Comparison of ENCODE assay signal across 10 cellular contexts in the genomic region with DNA sequence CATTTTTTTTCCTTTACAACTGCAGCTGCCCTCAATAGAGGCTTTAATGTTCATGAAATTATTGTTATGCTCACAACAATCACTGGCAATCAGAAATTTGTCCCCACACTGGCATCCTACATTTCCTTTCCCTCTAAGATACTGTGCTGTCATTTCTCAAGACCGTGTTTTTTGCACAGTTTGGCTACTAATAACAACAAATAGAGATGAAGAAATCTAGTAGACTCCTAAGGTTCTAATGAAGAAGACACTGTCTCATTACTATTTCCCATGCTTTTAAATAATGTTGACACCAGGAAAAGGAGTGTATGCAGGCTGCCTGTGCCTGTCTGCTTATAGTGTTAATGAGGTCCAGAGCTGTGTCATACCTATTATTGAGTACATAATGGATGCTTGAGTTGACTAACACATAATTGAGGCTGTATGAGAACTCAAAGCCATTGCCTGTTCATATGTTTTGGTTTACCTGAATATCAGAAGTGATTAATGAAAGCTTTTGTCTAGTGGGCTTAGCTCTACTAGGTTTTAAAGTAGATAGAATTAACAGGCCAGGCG. TPM values are rescaled to one million over a fixed set of nuclear protein-coding genes. Genes with fewer than 3 reads are reported as not detected.
DNase-seq lines count a peak whose midpoint lies in the region; ATAC-seq and TF ChIP-seq lines count a peak whose summit lies in the region.
"Had no signal": no experiment of that assay in that cellular context is flagged by ENCODE, and none has a peak within 500 bp of the region (broad histone marks: within the 10 kb centered on the region; RNA-seq: fewer than 3 reads in every experiment).

No MANE protein-coding gene starts in this region.

- H3K27me3 ChIP-seq in MM.1S (replicated peaks; ENCODE audit: insufficient read depth, low read length), result no peaks in the 10 kb centered on the region

- no peaks in the 10 kb centered on the region for H3K9me2 ChIP-seq in MM.1S (replicated peaks; ENCODE audit: insufficient read depth, low read length)

- peak overlapping the region; percentile 69 for H3K4me3 ChIP-seq in MM.1S (ENCODE audit: low read length)

- peak overlapping the region; percentile 82 for H3K9ac ChIP-seq in MM.1S (ENCODE audit: low read length)

- H3K27me3 Mint-ChIP-seq in CD14-positive monocyte (ENCODE audit: low read depth in 3 of 3) (peaks cover 0 to 2% (median 0%) of the 10 kb centered on the region in 3 donors), chondrocyte (ENCODE audit: low read depth) (no peaks in the 10 kb centered on the region), nephron (ENCODE audit: low read depth) (peaks cover 3% of the 10 kb centered on the region)

- peak overlapping the region; percentile 94; the same call in 1 of the 2 replicates for H3K27ac ChIP-seq in MM.1S (ENCODE audit: low read length)

- no peaks in the 10 kb centered on the region for H3K9me3 ChIP-seq in MM.1S (replicated peaks; ENCODE audit: insufficient read depth, low read length)

- peaks cover 15% of the 10 kb centered on the region for H4K20me1 ChIP-seq in MM.1S (ENCODE audit: insufficient read depth, low read length)

- DNase-seq in CD14-positive monocyte (ENCODE audit: low spot score) (no peak), MM.1S (no peak), chondrocyte (ENCODE audit: low spot score) (no peak), iPS-NIHi11 (ENCODE audit: low spot score) (no peak), putamen (ENCODE audit: low spot score) (no peak), NCI-H128 (lab: John Stamatoyannopoulos, UW; ENCODE audit: unreplicated experiment) (no peak)
- DNase-seq: cerebellar nuclear complex, NCI-H2081 treated with DMSO at 0.1 percent for 48 hours had no signal

- peaks cover 7 to 8% of the 10 kb centered on the region in 2 donors for H3K36me3 Mint-ChIP-seq in CD14-positive monocyte
- peaks cover 1% of the 10 kb centered on the region for H3K36me3 Mint-ChIP-seq in chondrocyte (ENCODE audit: low read depth)
- peaks cover 14% of the 10 kb centered on the region for H3K36me3 Mint-ChIP-seq in nephron (ENCODE audit: low read depth)

- H3K4me1 Mint-ChIP-seq in CD14-positive monocyte (peaks cover 39% of the 10 kb centered on the region), chondrocyte (ENCODE audit: low read depth) (peaks cover 38% of the 10 kb centered on the region), nephron (peaks cover 6% of the 10 kb centered on the region)

- H3K27ac Mint-ChIP-seq in CD14-positive monocyte (peak overlapping the region; percentile 99 to 100 (median 99)), chondrocyte (ENCODE audit: unreplicated experiment) (peak overlapping the region; percentile 99), nephron (peak overlapping the region in 1 of 3 experiments; percentile 98)

- peaks cover 35% of the 10 kb centered on the region for H3K79me2 ChIP-seq in MM.1S (ENCODE audit: low read length)

- H3K4me1 ChIP-seq in MM.1S (ENCODE audit: low read length), result peaks cover 23% of the 10 kb centered on the region

- peaks cover 20% of the 10 kb centered on the region for H3F3A ChIP-seq in MM.1S (ENCODE audit: insufficient read depth, low read length)

- peaks cover 0 to 2% (median 0%) of the 10 kb centered on the region in 7 donors for H3K9me3 Mint-ChIP-seq in CD14-positive monocyte
- no peaks in the 10 kb centered on the region for H3K9me3 Mint-ChIP-seq in chondrocyte (ENCODE audit: low read depth)
- H3K9me3 Mint-ChIP-seq in nephron, result peaks cover 5% of the 10 kb centered on the region

- H3K4me3 Mint-ChIP-seq in CD14-positive monocyte, result peak overlapping the region; percentile 94 to 100
- H3K4me3 Mint-ChIP-seq in chondrocyte (ENCODE audit: unreplicated experiment), result peak overlapping the region; percentile 93
- peak overlapping the region; percentile 95 to 98 (median 98) for H3K4me3 Mint-ChIP-seq in nephron

- ATAC-seq in GM19455 (IDR thresholded peaks at IDR 0.05; ENCODE audit: unreplicated experiment), result no peak

- 0 out of 2 replicates have a peak, but pooled peaks cover 6% of the 10 kb centered on the region for H3K36me3 ChIP-seq in MM.1S (replicated peaks; ENCODE audit: insufficient read depth, low read length)

- intact Hi-C loops in CD14-positive monocyte (cut with micrococcal nuclease), result no loop called here

- TF ChIP-seq CTCF in CD14-positive monocyte (IDR thresholded peaks at IDR 0.05) (no peak), MM.1S (IDR thresholded peaks at IDR 0.05; ENCODE audit: low read length) (no peak), chondrocyte (IDR thresholded peaks at IDR 0.05) (no peak), nephron (IDR thresholded peaks at IDR 0.05; ENCODE audit: unreplicated experiment in 3 of 3) (no peak)

- peak overlapping the region; percentile 95 for H3K4me2 ChIP-seq in MM.1S (ENCODE audit: low read depth, low read length)

- peak overlapping the region; percentile 69 for H2AFZ ChIP-seq in MM.1S (ENCODE audit: low read length)

RNA-seq across cellular contexts. Expression of gene EIF4E, which starts 1.5 kb away (rescaled TPM):
- polyA plus RNA-seq in CD14-positive monocyte, result 10 to 100 TPM; 48.6 to 50.8 TPM
- 66.1 to 79.6 TPM (median 68.8 TPM) in 3 replicates for total RNA-seq in chondrocyte
